Comparison of ENCODE assay signal across 21 cellular contexts in the genomic region with DNA sequence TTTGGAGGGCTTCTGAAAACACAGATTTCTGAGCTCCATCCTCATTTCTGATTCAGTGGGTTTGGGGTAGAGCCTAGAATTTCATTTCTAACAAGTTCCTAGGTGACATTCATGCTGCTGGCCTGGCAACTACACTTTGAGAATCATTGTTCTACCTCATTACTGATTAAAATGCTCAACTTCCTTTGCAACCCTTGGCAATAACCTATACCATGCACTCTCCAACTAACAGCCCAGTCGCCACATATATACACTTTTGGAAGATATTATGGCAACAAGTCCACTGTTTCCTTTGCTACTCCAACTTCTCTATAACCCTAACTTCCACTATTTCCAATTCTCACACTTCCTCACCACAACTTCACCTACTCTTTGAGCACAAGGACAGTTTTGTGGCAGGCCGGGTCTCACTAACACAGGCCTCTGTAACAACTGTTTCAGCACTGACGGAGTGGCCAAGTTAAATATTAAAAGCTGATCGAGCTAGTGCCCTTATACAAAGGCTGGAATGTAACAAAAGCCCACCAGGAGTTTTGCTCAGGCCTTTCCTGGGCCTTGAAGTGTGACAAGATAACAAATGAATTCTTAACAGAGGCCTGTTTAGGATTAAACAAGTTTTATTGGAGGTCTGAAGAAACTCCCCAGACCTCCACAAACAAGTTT. TPM values are rescaled to one million over a fixed set of nuclear protein-coding genes. Genes with fewer than 3 reads are reported as not detected.
DNase-seq lines count a peak whose midpoint lies in the region; ATAC-seq and TF ChIP-seq lines count a peak whose summit lies in the region.
"Had no signal": no experiment of that assay in that cellular context is flagged by ENCODE, and none has a peak within 500 bp of the region (broad histone marks: within the 10 kb centered on the region; RNA-seq: fewer than 3 reads in every experiment).

No MANE protein-coding gene starts in this region.

- H3K4me3 ChIP-seq in Peyer's patch (no peak overlapping the region), gastroesophageal sphincter (no peak overlapping the region), neuron (ENCODE audit: low read length) (no peak overlapping the region)
- H3K4me3 ChIP-seq: left lung, SK-N-MC had no signal

- H3K27me3 ChIP-seq in Peyer's patch (no peaks in the 10 kb centered on the region), gastroesophageal sphincter (no peaks in the 10 kb centered on the region), neuron (ENCODE audit: insufficient read depth, low read length) (no peaks in the 10 kb centered on the region)
- H3K27me3 ChIP-seq: left lung had no signal

- peak overlapping the region in 3 of 4 donors; percentile 3 to 84 (median 9) for H3K27ac ChIP-seq in Peyer's patch
- peak overlapping the region in 3 of 4 donors; percentile 76 to 90 (median 81) for H3K27ac ChIP-seq in gastroesophageal sphincter
- H3K27ac ChIP-seq: SK-N-MC, WERI-Rb-1 had no signal

- no peak overlapping the region for H3K4me3 Mint-ChIP-seq in type B pancreatic cell
- H3K4me3 Mint-ChIP-seq: activated CD4-positive, alpha-beta memory T cell treated with anti-CD3 and anti-CD28 coated beads for 36 hours; CD8-positive, alpha-beta T cell; stimulated activated memory B cell treated with anti-CD40 and anti-IgM and Interleukin-4, amounts not matched to agents 10 μg/mL and 1 μg/mL and 100 μg/mL, for 72 hours had no signal

- no peaks in the 10 kb centered on the region for H3K27me3 Mint-ChIP-seq in type B pancreatic cell
- H3K27me3 Mint-ChIP-seq: activated CD4-positive, alpha-beta memory T cell treated with anti-CD3 and anti-CD28 coated beads for 36 hours had no signal

- no peak for DNase-seq in Peyer's patch
- no peak for DNase-seq in type B pancreatic cell (ENCODE audit: extremely low spot score, unreplicated experiment)
- DNase-seq in NCI-H2029 (lab: John Stamatoyannopoulos, UW), result no peak
- DNase-seq in omental fat pad (ENCODE audit: low spot score), result no peak
- DNase-seq: activated CD4-positive, alpha-beta memory T cell treated with anti-CD3 and anti-CD28 coated beads for 36 hours; caudate nucleus; CD8-positive, alpha-beta T cell; DMS79; left lung; NCI-H1105; NCI-H2081 treated with DMSO at 0.1 percent for 48 hours; NCI-H510A; nucleus accumbens; stimulated activated CD4-positive, alpha-beta T cell treated with anti-CD3 and anti-CD28 coated beads, Interleukin-1b, Interleukin-23, amount 100 ng/mL, for 48 hours; trophoblast cell; WERI-Rb-1 had no signal

- no peak for TF ChIP-seq POLR2A in Peyer's patch (IDR thresholded peaks at IDR 0.05)
- no peak for TF ChIP-seq POLR2A in gastroesophageal sphincter (IDR thresholded peaks at IDR 0.05)

- H3K4me1 ChIP-seq in Peyer's patch, result peaks cover 0 to 3% (median 0%) of the 10 kb centered on the region in 4 donors
- H3K4me1 ChIP-seq in gastroesophageal sphincter, result peaks cover 9 to 50% (median 13%) of the 10 kb centered on the region in 3 donors
- peaks cover 14% of the 10 kb centered on the region for H3K4me1 ChIP-seq in neuron (ENCODE audit: insufficient read depth, low read length)
- H3K4me1 ChIP-seq: left lung had no signal

- 61 to 63% methylated on average over 2 to 4 of the region's 4 CpGs for WGBS in gastroesophageal sphincter (ENCODE audit: low coverage in 1 of 2), 2 donors

- no peaks in the 10 kb centered on the region for H3K9me3 ChIP-seq in Peyer's patch
- no peaks in the 10 kb centered on the region for H3K9me3 ChIP-seq in gastroesophageal sphincter
- no peaks in the 10 kb centered on the region for H3K9me3 ChIP-seq in neuron (ENCODE audit: low read length)
- H3K9me3 ChIP-seq: left lung had no signal

- peak overlapping the region; percentile 52 for H3K27ac Mint-ChIP-seq in type B pancreatic cell
- H3K27ac Mint-ChIP-seq: activated CD4-positive, alpha-beta memory T cell treated with anti-CD3 and anti-CD28 coated beads for 36 hours; CD8-positive, alpha-beta T cell; stimulated activated memory B cell treated with anti-CD40 and anti-IgM and Interleukin-4, amounts not matched to agents 10 μg/mL and 1 μg/mL and 100 μg/mL, for 72 hours had no signal

- H3K4me1 Mint-ChIP-seq in type B pancreatic cell (ENCODE audit: unreplicated experiment), result peaks cover 9% of the 10 kb centered on the region
- H3K4me1 Mint-ChIP-seq: stimulated activated memory B cell treated with anti-CD40 and anti-IgM and Interleukin-4, amounts not matched to agents 10 μg/mL and 1 μg/mL and 100 μg/mL, for 72 hours had no signal

- H2AFZ ChIP-seq in neuron (ENCODE audit: low read depth, low read length), result peak overlapping the region; percentile 43

- H3K9me3 Mint-ChIP-seq in type B pancreatic cell, result no peaks in the 10 kb centered on the region
- H3K9me3 Mint-ChIP-seq: activated CD4-positive, alpha-beta memory T cell treated with anti-CD3 and anti-CD28 coated beads for 36 hours; CD8-positive, alpha-beta T cell; stimulated activated memory B cell treated with anti-CD40 and anti-IgM and Interleukin-4, amounts not matched to agents 10 μg/mL and 1 μg/mL and 100 μg/mL, for 72 hours had no signal

- no peaks in the 10 kb centered on the region for H3K36me3 ChIP-seq in Peyer's patch
- H3K36me3 ChIP-seq in gastroesophageal sphincter, result no peaks in the 10 kb centered on the region
- H3K36me3 ChIP-seq in neuron (ENCODE audit: insufficient read depth, low read length), result no peaks in the 10 kb centered on the region
- H3K36me3 ChIP-seq: left lung, WERI-Rb-1 had no signal

- no peak for ATAC-seq in gastroesophageal sphincter
- no peak for ATAC-seq in HG02623 (IDR thresholded peaks at IDR 0.05; ENCODE audit: unreplicated experiment)
- no peak for ATAC-seq in omental fat pad (ENCODE audit: low FRiP score)
- ATAC-seq: CD8-positive, alpha-beta T cell; left lung; stimulated activated memory B cell treated with anti-CD40 and anti-IgM and Interleukin-4, amounts not matched to agents 10 μg/mL and 1 μg/mL and 100 μg/mL, for 72 hours had no signal

- H3K36me3 Mint-ChIP-seq in type B pancreatic cell, result no peaks in the 10 kb centered on the region
- H3K36me3 Mint-ChIP-seq: activated CD4-positive, alpha-beta memory T cell treated with anti-CD3 and anti-CD28 coated beads for 36 hours; CD8-positive, alpha-beta T cell; stimulated activated memory B cell treated with anti-CD40 and anti-IgM and Interleukin-4, amounts not matched to agents 10 μg/mL and 1 μg/mL and 100 μg/mL, for 72 hours had no signal

- TF ChIP-seq CTCF in Peyer's patch (IDR thresholded peaks at IDR 0.05) (no peak), gastroesophageal sphincter (IDR thresholded peaks at IDR 0.05) (no peak), type B pancreatic cell (conservative IDR thresholded peaks at IDR 0.05) (no peak), omental fat pad (IDR thresholded peaks at IDR 0.05) (no peak)

- TF ChIP-seq EP300 in gastroesophageal sphincter (IDR thresholded peaks at IDR 0.05), result no peak

RNA-seq across cellular contexts. Expression of a gene that starts 32.1 kb away (rescaled TPM):
- 10 to 100 TPM in 1 of 4 donors, 1 to 10 TPM in 3; 3.0 to 18.2 (median 5.0) TPM for total RNA-seq in Peyer's patch
- total RNA-seq in gastroesophageal sphincter, result 100 to 1,000 TPM in 1 of 4 donors, 10 to 100 TPM in 3; 45.5 to 107 (median 78.1) TPM
- total RNA-seq in type B pancreatic cell (ENCODE audit: low replicate concordance), result 9.4 and 17.4 TPM in 2 replicates
- 10 to 100 TPM in 1 of 4 donors, 1 to 10 TPM in 3; 3.0 to 10.6 (median 7.5) TPM for total RNA-seq in omental fat pad
